11 cellular contexts compared by ENCODE assay signal in genomic region chr6:1136415-1136774, GRCh38.
DNase-seq lines count a peak whose midpoint lies in the region; ATAC-seq and TF ChIP-seq lines count a peak whose summit lies in the region.
"Had no signal": no experiment of that assay in that cellular context is flagged by ENCODE, and none has a peak within 500 bp of the region (broad histone marks: within the 10 kb centered on the region; RNA-seq: fewer than 3 reads in every experiment).

No MANE protein-coding gene starts in this region.

- H3K4me3 Mint-ChIP-seq in nephron, result no peak overlapping the region
- H3K4me3 Mint-ChIP-seq in natural killer cell treated with Interleukin-12 subunit alpha and Interleukin-12 subunit beta and Interleukin-15 and Interleukin-18, amount 100 ng/mL, for 72 hours, result no peak overlapping the region
- no peak overlapping the region for H3K4me3 Mint-ChIP-seq in activated T-helper 17 cell treated with anti-CD3 and anti-CD28 coated beads, Interleukin-2, amount 50 U/mL, for 72 hours
- H3K4me3 Mint-ChIP-seq: activated naive CD4-positive, alpha-beta T cell treated with anti-CD3 and anti-CD28 coated beads, Interleukin-2, amount 10 ng/mL, durations not matched to agents 7 days and 5 days; IgD-negative memory B cell had no signal

- TF ChIP-seq CTCF in esophagus squamous epithelium (IDR thresholded peaks at IDR 0.05) (no peak), nephron (IDR thresholded peaks at IDR 0.05; ENCODE audit: unreplicated experiment in 3 of 3) (no peak)

- peaks cover 17% of the 10 kb centered on the region for H3K4me1 Mint-ChIP-seq in nephron
- H3K4me1 Mint-ChIP-seq in natural killer cell treated with Interleukin-12 subunit alpha and Interleukin-12 subunit beta and Interleukin-15 and Interleukin-18, amount 100 ng/mL, for 72 hours (ENCODE audit: low read depth in 2 of 2), result no peaks in the 10 kb centered on the region
- H3K4me1 Mint-ChIP-seq in activated T-helper 17 cell treated with anti-CD3 and anti-CD28 coated beads, Interleukin-2, amount 50 U/mL, for 72 hours, result no peaks in the 10 kb centered on the region
- H3K4me1 Mint-ChIP-seq: activated naive CD4-positive, alpha-beta T cell treated with anti-CD3 and anti-CD28 coated beads, Interleukin-2, amount 10 ng/mL, durations not matched to agents 7 days and 5 days; IgD-negative memory B cell had no signal

- no peaks in the 10 kb centered on the region for H3K36me3 Mint-ChIP-seq in nephron (ENCODE audit: low read depth)
- H3K36me3 Mint-ChIP-seq in natural killer cell treated with Interleukin-12 subunit alpha and Interleukin-12 subunit beta and Interleukin-15 and Interleukin-18, amount 100 ng/mL, for 72 hours, result no peaks in the 10 kb centered on the region
- no peaks in the 10 kb centered on the region for H3K36me3 Mint-ChIP-seq in activated T-helper 17 cell treated with anti-CD3 and anti-CD28 coated beads, Interleukin-2, amount 50 U/mL, for 72 hours (ENCODE audit: low read depth)
- H3K36me3 Mint-ChIP-seq: activated naive CD4-positive, alpha-beta T cell treated with anti-CD3 and anti-CD28 coated beads, Interleukin-2, amount 10 ng/mL, durations not matched to agents 7 days and 5 days; IgD-negative memory B cell had no signal

- peaks cover 5% of the 10 kb centered on the region for H3K9me3 Mint-ChIP-seq in nephron
- H3K9me3 Mint-ChIP-seq in natural killer cell treated with Interleukin-12 subunit alpha and Interleukin-12 subunit beta and Interleukin-15 and Interleukin-18, amount 100 ng/mL, for 72 hours, result no peaks in the 10 kb centered on the region
- H3K9me3 Mint-ChIP-seq in activated T-helper 17 cell treated with anti-CD3 and anti-CD28 coated beads, Interleukin-2, amount 50 U/mL, for 72 hours, result no peaks in the 10 kb centered on the region
- H3K9me3 Mint-ChIP-seq: activated naive CD4-positive, alpha-beta T cell treated with anti-CD3 and anti-CD28 coated beads, Interleukin-2, amount 10 ng/mL, durations not matched to agents 7 days and 5 days had no signal

- peak overlapping the region in 2 of 3 experiments; percentile 63 to 86 for H3K27ac Mint-ChIP-seq in nephron
- H3K27ac Mint-ChIP-seq in natural killer cell treated with Interleukin-12 subunit alpha and Interleukin-12 subunit beta and Interleukin-15 and Interleukin-18, amount 100 ng/mL, for 72 hours, result no peak overlapping the region
- no peak overlapping the region for H3K27ac Mint-ChIP-seq in activated T-helper 17 cell treated with anti-CD3 and anti-CD28 coated beads, Interleukin-2, amount 50 U/mL, for 72 hours
- H3K27ac Mint-ChIP-seq: activated naive CD4-positive, alpha-beta T cell treated with anti-CD3 and anti-CD28 coated beads, Interleukin-2, amount 10 ng/mL, durations not matched to agents 7 days and 5 days; IgD-negative memory B cell had no signal

- peaks cover 0 to 29% (median 18%) of the 10 kb centered on the region in 3 donors for H3K4me1 ChIP-seq in esophagus squamous epithelium
- H3K4me1 ChIP-seq: gastrocnemius medialis had no signal

- no peaks in the 10 kb centered on the region for H3K36me3 ChIP-seq in esophagus squamous epithelium
- H3K36me3 ChIP-seq: gastrocnemius medialis had no signal

- peak overlapping the region in 1 of 4 donors; percentile 16 for H3K4me3 ChIP-seq in esophagus squamous epithelium
- H3K4me3 ChIP-seq: gastrocnemius medialis had no signal

- H3K9me3 ChIP-seq in esophagus squamous epithelium, result peaks cover 0 to 5% (median 0%) of the 10 kb centered on the region in 3 donors
- H3K9me3 ChIP-seq: gastrocnemius medialis had no signal

- ATAC-seq in natural killer cell treated with Interleukin-12 subunit alpha and Interleukin-12 subunit beta and Interleukin-15 and Interleukin-18, amount 100 ng/mL, for 72 hours, result no peak
- ATAC-seq in activated T-helper 17 cell treated with anti-CD3 and anti-CD28 coated beads, Interleukin-2, amount 50 U/mL, for 72 hours (replicated peaks), result no peak
- no peak for ATAC-seq in HG03139 (IDR thresholded peaks at IDR 0.05; ENCODE audit: unreplicated experiment)
- ATAC-seq: gastrocnemius medialis had no signal

- 19 to 26% methylated on average over 10 of the region's 10 CpGs for WGBS in esophagus squamous epithelium, 2 donors

- H3K27ac ChIP-seq in esophagus squamous epithelium, result peak overlapping the region; percentile 28 to 64 (median 48)
- H3K27ac ChIP-seq: gastrocnemius medialis had no signal

- no peak for TF ChIP-seq POLR2A in esophagus squamous epithelium (IDR thresholded peaks at IDR 0.05)

- no peaks in the 10 kb centered on the region for H3K27me3 ChIP-seq in esophagus squamous epithelium
- H3K27me3 ChIP-seq: gastrocnemius medialis had no signal

- intact Hi-C loops in esophagus squamous epithelium (cut with DNase I), result no loop called here

- peaks cover 17% of the 10 kb centered on the region for H3K27me3 Mint-ChIP-seq in nephron (ENCODE audit: low read depth)
- peaks cover 8 to 44% of the 10 kb centered on the region in 2 donors for H3K27me3 Mint-ChIP-seq in natural killer cell treated with Interleukin-12 subunit alpha and Interleukin-12 subunit beta and Interleukin-15 and Interleukin-18, amount 100 ng/mL, for 72 hours
- peaks cover 15% of the 10 kb centered on the region for H3K27me3 Mint-ChIP-seq in activated T-helper 17 cell treated with anti-CD3 and anti-CD28 coated beads, Interleukin-2, amount 50 U/mL, for 72 hours
- H3K27me3 Mint-ChIP-seq: activated naive CD4-positive, alpha-beta T cell treated with anti-CD3 and anti-CD28 coated beads, Interleukin-2, amount 10 ng/mL, durations not matched to agents 7 days and 5 days had no signal

- DNase-seq in COLO829 (ENCODE audit: low spot score), result peak; percentile 84
- peak; percentile 60 to 79 for DNase-seq in NCI-H524 (lab: John Stamatoyannopoulos, UW)
- DNase-seq in esophagus squamous epithelium (lab: John Stamatoyannopoulos, UW), result no peak
- no peak for DNase-seq in SIG-M5 (lab: John Stamatoyannopoulos, UW)
- no peak for DNase-seq in natural killer cell treated with Interleukin-12 subunit alpha and Interleukin-12 subunit beta and Interleukin-15 and Interleukin-18, amount 100 ng/mL, for 72 hours (ENCODE audit: low spot score)
- DNase-seq: activated naive CD4-positive, alpha-beta T cell treated with anti-CD3 and anti-CD28 coated beads, Interleukin-2, amount 10 ng/mL, durations not matched to agents 7 days and 5 days; gastrocnemius medialis had no signal

Comparison
In these comparisons a context has a peak if more than half of its experiments do, and no peak if none do; other contexts are left out.
1. DNase-seq: peak in COLO829 (single experiment) and NCI-H524 (2 of 2); none in esophagus squamous epithelium (single experiment), SIG-M5 (single experiment) and natural killer cell treated with Interleukin-12 subunit alpha and Interleukin-12 subunit beta and Interleukin-15 and Interleukin-18, amount 100 ng/mL, for 72 hours (single experiment).
2. H3K27ac Mint-ChIP-seq: peak in nephron (2 of 3); none in natural killer cell treated with Interleukin-12 subunit alpha and Interleukin-12 subunit beta and Interleukin-15 and Interleukin-18, amount 100 ng/mL, for 72 hours (0 of 2) and activated T-helper 17 cell treated with anti-CD3 and anti-CD28 coated beads, Interleukin-2, amount 50 U/mL, for 72 hours (single experiment).